Comparison of ENCODE assay signal across 21 cellular contexts in genomic region chr20:46977909-46978588, GRCh38.
DNase-seq lines count a peak whose midpoint lies in the region; ATAC-seq and TF ChIP-seq lines count a peak whose summit lies in the region.
"Had no signal": no experiment of that assay in that cellular context is flagged by ENCODE, and none has a peak within 500 bp of the region (broad histone marks: within the 10 kb centered on the region; RNA-seq: fewer than 3 reads in every experiment).

No MANE protein-coding gene starts in this region.

- no peak overlapping the region for H3K9ac ChIP-seq in mammary epithelial cell (ENCODE audit: insufficient read depth, low read length)
- H3K9ac ChIP-seq: BLaER1 treated with 17β-estradiol and CSF1 and Interleukin-3, amounts not matched to agents 10 nM and 100 nM had no signal

- ATAC-seq in WTC11 (peak; percentile 47), HG03354 (IDR thresholded peaks at IDR 0.05; ENCODE audit: poor library complexity, severe bottlenecking, unreplicated experiment) (no peak), GM19023 (IDR thresholded peaks at IDR 0.05; ENCODE audit: unreplicated experiment) (no peak)
- ATAC-seq: A549 had no signal

- H3K27ac Mint-ChIP-seq in WTC11: no peak overlapping the region
- H3K27ac Mint-ChIP-seq: CD8-positive, alpha-beta memory T cell had no signal

- in situ Hi-C loops in mammary epithelial cell (cut with MboI; ENCODE audit: low sequenced_read_pairs in 2 of 2): no loop called here

- no peak overlapping the region for H3K4me2 ChIP-seq in mammary epithelial cell (ENCODE audit: insufficient read depth, low read depth, low read length)
- H3K4me2 ChIP-seq: A549 had no signal

- intact Hi-C loops in breast epithelium (cut with DNase I; ENCODE audit: low total_unique reads) (no loop called here), mammary epithelial cell (cut with micrococcal nuclease) (loop anchor here (10.0 kb wide), 1 partner anchor 167 kb away; no protein-coding TSS in a partner anchor)

- CTCF ChIA-PET in mammary epithelial cell (lab: Charles Lee; ENCODE audit: low non-redundant PET) (no interaction called here), WTC11 (lab: Charles Lee) (no interaction called here)

- H3K27me3 Mint-ChIP-seq in WTC11 (ENCODE audit: low read depth): peaks cover under 1% of the 10 kb centered on the region

- peaks cover 8% of the 10 kb centered on the region for H3K9me3 Mint-ChIP-seq in WTC11

- H3K4me3 ChIP-seq in breast epithelium (no peak overlapping the region), mammary epithelial cell (replicated peaks in 1 of 3; ENCODE audit: insufficient read depth in 1 of 3, low read depth in 2 of 3, low read length in 3 of 3) (no peak overlapping the region)
- H3K4me3 ChIP-seq: A549; BLaER1 treated with 17β-estradiol and CSF1 and Interleukin-3, amounts not matched to agents 10 nM and 100 nM; Peyer's patch had no signal

- DNase-seq in breast epithelium (ENCODE audit: low spot score in 2 of 2) (no peak), mammary epithelial cell (no peak), WTC11 (ENCODE audit: low spot score) (no peak), islet precursor cell (peak; percentile 34), NCI-H526 (lab: John Stamatoyannopoulos, UW) (no peak), NCI-H2081 (lab: John Stamatoyannopoulos, UW) (no peak)
- DNase-seq: CD8-positive, alpha-beta memory T cell; DMS79; H9; KBM-7; MV-4-11; NCI-H1417; NCI-H187 treated with DMSO at 0.1 percent for 48 hours; NCI-H446 treated with DMSO at 0.1 percent for 48 hours; Peyer's patch; SHP77 had no signal

- BruUV-seq in mammary epithelial cell (replicated peaks; lab: Mats Ljungman, UMichigan): no TSS peak

- TF ChIP-seq POLR2A in breast epithelium (IDR thresholded peaks at IDR 0.05): no peak

- peaks cover 14% of the 10 kb centered on the region for H3K4me1 Mint-ChIP-seq in WTC11
- H3K4me1 Mint-ChIP-seq: CD8-positive, alpha-beta memory T cell had no signal

- WGBS in mammary epithelial cell (ENCODE audit: low coverage, missing lambda C conversion rate): 86% methylated on average over 9 of the region's 13 CpGs

- H3K27me3 ChIP-seq in breast epithelium: no peaks in the 10 kb centered on the region
- peaks cover 2% of the 10 kb centered on the region for H3K27me3 ChIP-seq in mammary epithelial cell (ENCODE audit: insufficient read depth, low read length)
- H3K27me3 ChIP-seq: BLaER1 treated with 17β-estradiol and CSF1 and Interleukin-3, amounts not matched to agents 10 nM and 100 nM; Peyer's patch had no signal

- H3K27ac ChIP-seq in breast epithelium (peak overlapping the region; percentile 85 to 88), mammary epithelial cell (ENCODE audit: insufficient read depth, low read depth, low read length) (no peak overlapping the region)
- H3K27ac ChIP-seq: A549; BLaER1 treated with 17β-estradiol and CSF1 and Interleukin-3, amounts not matched to agents 10 nM and 100 nM; HL-60; Peyer's patch had no signal

- H3K36me3 ChIP-seq in breast epithelium (no peaks in the 10 kb centered on the region), mammary epithelial cell (ENCODE audit: insufficient read depth, low read length) (no peaks in the 10 kb centered on the region)
- H3K36me3 ChIP-seq: BLaER1 treated with 17β-estradiol and CSF1 and Interleukin-3, amounts not matched to agents 10 nM and 100 nM; Peyer's patch had no signal

- no peak for TF ChIP-seq CTCF in breast epithelium (IDR thresholded peaks at IDR 0.05)
- no peak for TF ChIP-seq CTCF in mammary epithelial cell (conservative IDR thresholded peaks at IDR 0.05 in 1 of 2, IDR thresholded peaks at IDR 0.05 in 1 of 2; ENCODE audit: extremely low read depth in 1 of 2, insufficient read depth in 1 of 2, low read depth in 1 of 2, low read length in 2 of 2)
- no peak for TF ChIP-seq CTCF in WTC11 (IDR thresholded peaks at IDR 0.05)

- POLR2A ChIA-PET in WTC11 (lab: Charles Lee): no interaction called here

- H3K36me3 Mint-ChIP-seq in WTC11: peaks cover 4% of the 10 kb centered on the region
- H3K36me3 Mint-ChIP-seq: CD8-positive, alpha-beta memory T cell had no signal

- H2AFZ ChIP-seq in mammary epithelial cell (ENCODE audit: low read depth, low read length): no peak overlapping the region

- H3K9me3 ChIP-seq in breast epithelium (peaks cover 0 to 4% of the 10 kb centered on the region in 2 donors), mammary epithelial cell (replicated peaks; ENCODE audit: insufficient read depth, low read length) (peaks cover 3% of the 10 kb centered on the region)
- H3K9me3 ChIP-seq: A549, Peyer's patch had no signal

- H3K79me2 ChIP-seq in mammary epithelial cell (ENCODE audit: insufficient read depth, low read length): no peaks in the 10 kb centered on the region

- no peak overlapping the region for H3K4me3 Mint-ChIP-seq in WTC11
- H3K4me3 Mint-ChIP-seq: CD8-positive, alpha-beta memory T cell; H9 had no signal

- H4K20me1 ChIP-seq in mammary epithelial cell (ENCODE audit: insufficient read depth, low read length): no peaks in the 10 kb centered on the region
- H4K20me1 ChIP-seq: BLaER1 treated with 17β-estradiol and CSF1 and Interleukin-3, amounts not matched to agents 10 nM and 100 nM had no signal

- H3K4me1 ChIP-seq in breast epithelium: peaks cover 0 to 8% of the 10 kb centered on the region in 2 donors
- peaks cover 12% of the 10 kb centered on the region for H3K4me1 ChIP-seq in mammary epithelial cell (ENCODE audit: insufficient read depth, low read length)
- H3K4me1 ChIP-seq: A549, Peyer's patch had no signal

- dilution Hi-C loops in mammary epithelial cell (cut with HindIII; ENCODE audit: low sequenced_read_pairs): no loop called here

TF ChIP-seq in WTC11, 78 proteins besides CTCF, POLR2A, EP300 and RAD21:
- no peak for TF ChIP-seq SP1 (CRISPR knock-in tag; conservative IDR thresholded peaks at IDR 0.05)
- peak; percentile 55 for TF ChIP-seq USF2 (CRISPR knock-in tag; IDR thresholded peaks at IDR 0.05)
- TF ChIP-seq SMAD3 (CRISPR knock-in tag; IDR thresholded peaks at IDR 0.05; ENCODE audit: borderline replicate concordance): no peak
- TF ChIP-seq E2F1 (CRISPR knock-in tag; IDR thresholded peaks at IDR 0.05): no peak
